Comparison of ENCODE assay signal across 30 cellular contexts in genomic region chr17:47077576-47077975, GRCh38.
DNase-seq lines count a peak whose midpoint lies in the region; ATAC-seq, FAIRE-seq and TF ChIP-seq lines count a peak whose summit lies in the region.
"Had no signal": no experiment of that assay in that cellular context is flagged by ENCODE, and none has a peak within 500 bp of the region (broad histone marks: within the 10 kb centered on the region; RNA-seq: fewer than 3 reads in every experiment).

No MANE protein-coding gene starts in this region.

- H3K27me3 ChIP-seq in breast epithelium: no peaks in the 10 kb centered on the region
- no peaks in the 10 kb centered on the region for H3K27me3 ChIP-seq in astrocyte (ENCODE audit: insufficient read depth, low read length)
- H3K27me3 ChIP-seq: adrenal gland, esophagus muscularis mucosa, heart right ventricle, sigmoid colon, upper lobe of right lung had no signal

- H3K4me3 Mint-ChIP-seq in MCF 10A (ENCODE audit: unreplicated experiment) (no peak overlapping the region), astrocyte (ENCODE audit: unreplicated experiment) (no peak overlapping the region)
- H3K4me3 Mint-ChIP-seq in stimulated activated effector memory CD8-positive, alpha-beta T cell treated with anti-CD3 and anti-CD28 coated beads, Interleukin-12 subunit alpha, Interleukin-12 subunit beta, amount 100 ng/mL, for 72 hours: no peak overlapping the region
- H3K4me3 Mint-ChIP-seq: activated CD4-positive, alpha-beta memory T cell treated with anti-CD3 and anti-CD28 coated beads, Interleukin-2, amount 10 ng/mL, durations not matched to agents 7 days and 5 days; CD8-positive, alpha-beta memory T cell; GM23338; IgD-negative memory B cell had no signal

- H3K27ac Mint-ChIP-seq in MCF 10A (ENCODE audit: low read depth, unreplicated experiment) (no peak overlapping the region), astrocyte (ENCODE audit: unreplicated experiment) (no peak overlapping the region)
- peak overlapping the region; percentile 54 for H3K27ac Mint-ChIP-seq in stimulated activated effector memory CD8-positive, alpha-beta T cell treated with anti-CD3 and anti-CD28 coated beads, Interleukin-12 subunit alpha, Interleukin-12 subunit beta, amount 100 ng/mL, for 72 hours
- H3K27ac Mint-ChIP-seq: activated CD4-positive, alpha-beta memory T cell treated with anti-CD3 and anti-CD28 coated beads, Interleukin-2, amount 10 ng/mL, durations not matched to agents 7 days and 5 days; CD8-positive, alpha-beta memory T cell; GM23338; IgD-negative memory B cell had no signal

- H3K4me2 ChIP-seq in astrocyte (ENCODE audit: low read length): no peak overlapping the region
- H3K4me2 ChIP-seq: GM23338 had no signal

- no peaks in the 10 kb centered on the region for H3K9me3 ChIP-seq in breast epithelium
- H3K9me3 ChIP-seq in astrocyte (ENCODE audit: insufficient read depth, low read depth, low read length): no peaks in the 10 kb centered on the region
- H3K9me3 ChIP-seq: adrenal gland, esophagus muscularis mucosa, heart right ventricle, left ventricle myocardium inferior, mucosa of descending colon, sigmoid colon, upper lobe of right lung had no signal

- no peak overlapping the region for H2AFZ ChIP-seq in astrocyte (ENCODE audit: low read depth, low read length)
- H2AFZ ChIP-seq: GM23338 had no signal

- peaks cover 3% of the 10 kb centered on the region for H3K79me2 ChIP-seq in astrocyte (ENCODE audit: insufficient read depth, low read length)

- no peaks in the 10 kb centered on the region for H4K20me1 ChIP-seq in astrocyte (ENCODE audit: insufficient read depth, low read length)

- H3K36me3 ChIP-seq in breast epithelium (no peaks in the 10 kb centered on the region), astrocyte (ENCODE audit: insufficient read depth, low read length) (no peaks in the 10 kb centered on the region)
- H3K36me3 ChIP-seq: adrenal gland, left ventricle myocardium inferior, sigmoid colon, upper lobe of right lung had no signal

- POLR2A ChIA-PET in MCF 10A (lab: Yijun Ruan, JAX): interaction anchor here (0.6 to 1.6 kb wide), 6 partner anchors 12 to 27 kb away, joined by 3 to 5 read pairs (median 3); no protein-coding TSS in a partner anchor

- FAIRE-seq in astrocyte (lab: Jason Lieb, UNC) (no peak), GM12891 (lab: Jason Lieb, UNC) (no peak)
- FAIRE-seq: GM12892 had no signal

- H3K9me3 Mint-ChIP-seq in MCF 10A (ENCODE audit: unreplicated experiment) (no peaks in the 10 kb centered on the region), astrocyte (ENCODE audit: unreplicated experiment) (no peaks in the 10 kb centered on the region)
- no peaks in the 10 kb centered on the region for H3K9me3 Mint-ChIP-seq in stimulated activated effector memory CD8-positive, alpha-beta T cell treated with anti-CD3 and anti-CD28 coated beads, Interleukin-12 subunit alpha, Interleukin-12 subunit beta, amount 100 ng/mL, for 72 hours
- H3K9me3 Mint-ChIP-seq: activated CD4-positive, alpha-beta memory T cell treated with anti-CD3 and anti-CD28 coated beads, Interleukin-2, amount 10 ng/mL, durations not matched to agents 7 days and 5 days; CD8-positive, alpha-beta memory T cell; GM23338; IgD-negative memory B cell had no signal

- H3K36me3 Mint-ChIP-seq in MCF 10A (ENCODE audit: insufficient read depth, unreplicated experiment) (no peaks in the 10 kb centered on the region), astrocyte (ENCODE audit: low read depth, unreplicated experiment) (peaks cover 9% of the 10 kb centered on the region)
- H3K36me3 Mint-ChIP-seq in stimulated activated effector memory CD8-positive, alpha-beta T cell treated with anti-CD3 and anti-CD28 coated beads, Interleukin-12 subunit alpha, Interleukin-12 subunit beta, amount 100 ng/mL, for 72 hours: peaks cover 9% of the 10 kb centered on the region

- CTCF ChIA-PET in MCF 10A (lab: Yijun Ruan, JAX): no interaction called here

- H3K4me1 ChIP-seq in breast epithelium: no peaks in the 10 kb centered on the region
- no peaks in the 10 kb centered on the region for H3K4me1 ChIP-seq in astrocyte (ENCODE audit: insufficient read depth, low read length)
- H3K4me1 ChIP-seq: adrenal gland, esophagus muscularis mucosa, left ventricle myocardium inferior, sigmoid colon, upper lobe of right lung had no signal

- no peaks in the 10 kb centered on the region for H3K4me1 Mint-ChIP-seq in MCF 10A (ENCODE audit: insufficient read depth, unreplicated experiment)
- peaks cover 8% of the 10 kb centered on the region for H3K4me1 Mint-ChIP-seq in astrocyte (ENCODE audit: low read depth, unreplicated experiment)
- peaks cover 5% of the 10 kb centered on the region for H3K4me1 Mint-ChIP-seq in stimulated activated effector memory CD8-positive, alpha-beta T cell treated with anti-CD3 and anti-CD28 coated beads, Interleukin-12 subunit alpha, Interleukin-12 subunit beta, amount 100 ng/mL, for 72 hours

- no peak overlapping the region for H3K27ac ChIP-seq in breast epithelium
- H3K27ac ChIP-seq in astrocyte (ENCODE audit: low read depth, low read length): no peak overlapping the region
- H3K27ac ChIP-seq: adrenal gland, esophagus muscularis mucosa, heart right ventricle, HL-60, left ventricle myocardium inferior, sigmoid colon, upper lobe of right lung had no signal

- DNase-seq in MCF 10A (ENCODE audit: unreplicated experiment) (peak; percentile 12), breast epithelium (ENCODE audit: low spot score in 2 of 2) (no peak), astrocyte (ENCODE audit: low read depth) (peak; percentile 32), fibroblast of peridontal ligament (ENCODE audit: extremely low read depth) (peak; percentile 21), NCI-H1694 treated with DMSO at 0.1 percent for 48 hours (lab: John Stamatoyannopoulos, UW) (no peak), GM12891 (ENCODE audit: insufficient read length, low spot score) (no peak)
- DNase-seq in stimulated activated effector memory CD8-positive, alpha-beta T cell treated with anti-CD3 and anti-CD28 coated beads, Interleukin-12 subunit alpha, Interleukin-12 subunit beta, amount 100 ng/mL, for 72 hours (ENCODE audit: low spot score in 2 of 2): no peak
- DNase-seq: 8988T; activated CD4-positive, alpha-beta memory T cell treated with anti-CD3 and anti-CD28 coated beads, Interleukin-2, amount 10 ng/mL, durations not matched to agents 7 days and 5 days; activated CD4-positive, CD25-positive, alpha-beta regulatory T cell; CD8-positive, alpha-beta memory T cell; central memory CD4-positive, alpha-beta T cell; heart right ventricle; left ventricle myocardium inferior; mucosa of descending colon; NCI-H526 treated with DMSO at 0.1 percent for 48 hours; posterior cingulate gyrus; RPMI8226; sigmoid colon; substantia nigra; T-helper 9 cell; upper lobe of right lung had no signal

- intact Hi-C loops in MCF 10A (cut with micrococcal nuclease) (no loop called here), breast epithelium (cut with DNase I; ENCODE audit: low total_unique reads) (no loop called here)

- H3K9ac ChIP-seq in astrocyte (ENCODE audit: low read length): no peak overlapping the region

- H3K27me3 Mint-ChIP-seq in MCF 10A (ENCODE audit: insufficient read depth, unreplicated experiment) (no peaks in the 10 kb centered on the region), astrocyte (ENCODE audit: low read depth, unreplicated experiment) (no peaks in the 10 kb centered on the region)
- H3K27me3 Mint-ChIP-seq: activated CD4-positive, alpha-beta memory T cell treated with anti-CD3 and anti-CD28 coated beads, Interleukin-2, amount 10 ng/mL, durations not matched to agents 7 days and 5 days; CD8-positive, alpha-beta memory T cell; IgD-negative memory B cell had no signal

- BruUV-seq in MCF 10A (replicated peaks; lab: Mats Ljungman, UMichigan): no TSS peak

- no peak overlapping the region for H3K4me3 ChIP-seq in breast epithelium
- H3K4me3 ChIP-seq in astrocyte (ENCODE audit: insufficient read depth, low read depth, low read length): no peak overlapping the region
- H3K4me3 ChIP-seq: adrenal gland, esophagus muscularis mucosa, GM23338, heart right ventricle, left ventricle myocardium inferior, mucosa of descending colon, sigmoid colon, upper lobe of right lung had no signal

- no peak for TF ChIP-seq POLR2A in breast epithelium (IDR thresholded peaks at IDR 0.05)
- TF ChIP-seq POLR2A in GM12891 (IDR thresholded peaks at IDR 0.05; ENCODE audit: low read depth, low read length): no peak

- TF ChIP-seq CTCF in MCF 10A (IDR thresholded peaks at IDR 0.05; ENCODE audit: unreplicated experiment) (no peak), breast epithelium (IDR thresholded peaks at IDR 0.05) (no peak), astrocyte (IDR thresholded peaks at IDR 0.05; ENCODE audit: insufficient read depth, low read depth, low read length) (no peak)

- ATAC-seq in stimulated activated effector memory CD8-positive, alpha-beta T cell treated with anti-CD3 and anti-CD28 coated beads, Interleukin-12 subunit alpha, Interleukin-12 subunit beta, amount 100 ng/mL, for 72 hours: no peak
- ATAC-seq in GM18907 (IDR thresholded peaks at IDR 0.05; ENCODE audit: unreplicated experiment): no peak
- ATAC-seq: GM23338, heart right ventricle, mucosa of descending colon, SK-N-SH treated with all-trans-retinoic acid at 6 μM for 48 hours, upper lobe of right lung had no signal

TF ChIP-seq in GM12891, 5 proteins besides CTCF, POLR2A, EP300 and RAD21:
- TF ChIP-seq POLR2AphosphoS5 (IDR thresholded peaks at IDR 0.05; ENCODE audit: low read depth, low read length) (no peak), SPI1 (IDR thresholded peaks at IDR 0.05; ENCODE audit: low read depth, low read length) (no peak), POU2F2 (IDR thresholded peaks at IDR 0.05; ENCODE audit: low read depth, low read length) (no peak), TAF1 (IDR thresholded peaks at IDR 0.05; ENCODE audit: low read depth, low read length) (no peak), PAX5 (IDR thresholded peaks at IDR 0.05; ENCODE audit: insufficient read depth, low read length, severe bottlenecking) (no peak)

Comparison
In these comparisons a context has a peak if more than half of its experiments do, and no peak if none do; other contexts are left out.
1. DNase-seq: peak in MCF 10A (single experiment), astrocyte (single experiment) and fibroblast of peridontal ligament (single experiment); none in breast epithelium (0 of 2), stimulated activated effector memory CD8-positive, alpha-beta T cell treated with anti-CD3 and anti-CD28 coated beads, Interleukin-12 subunit alpha, Interleukin-12 subunit beta, amount 100 ng/mL, for 72 hours (0 of 2), NCI-H1694 treated with DMSO at 0.1 percent for 48 hours (single experiment) and GM12891 (single experiment).